Comparison of ENCODE assay signal across 1 cellular context in genomic region chr19:10403137-10404021, GRCh38.
A peak's percentile ranks its signal among the peaks of the same experiment; 100 is the strongest.
TF ChIP-seq lines count a peak whose summit lies in the region.

CDC37 (minus strand) TSS chr19:10403542; CDS start chr19:10403479, 63 bp downstream.

TF ChIP-seq in HepG2, 621 proteins besides CTCF, POLR2A, EP300 and RAD21 (continued from another document and continues in another):
- TF ChIP-seq REST (IDR thresholded peaks at IDR 0.05; ENCODE audit: borderline replicate concordance in 1 of 2, low read depth in 1 of 2, low read length in 2 of 2) = 0 out of 4 replicates have a peak, but pooled peaks of 1 of the 2 experiments have one; percentile 21
- TF ChIP-seq ZNF713 (CRISPR knock-in tag; IDR thresholded peaks at IDR 0.05) = no peak; the same call in 1 of the 2 replicates
- TF ChIP-seq HES4 (CRISPR knock-in tag; IDR thresholded peaks at IDR 0.05; ENCODE audit: borderline replicate concordance) = peak; percentile 67; the same call in 1 of the 2 replicates
- no peak for TF ChIP-seq ZNF251 (CRISPR knock-in tag; IDR thresholded peaks at IDR 0.05)
- TF ChIP-seq ZNF224 (CRISPR knock-in tag; IDR thresholded peaks at IDR 0.05) = no peak
- no peak for TF ChIP-seq ZNF468 (CRISPR knock-in tag; IDR thresholded peaks at IDR 0.05)
- no peak for TF ChIP-seq ZNF407 (CRISPR knock-in tag; IDR thresholded peaks at IDR 0.05; ENCODE audit: not compliant biosample characterization)
- TF ChIP-seq BCLAF1 (IDR thresholded peaks at IDR 0.05) = no peak
- TF ChIP-seq, protein P1, sequence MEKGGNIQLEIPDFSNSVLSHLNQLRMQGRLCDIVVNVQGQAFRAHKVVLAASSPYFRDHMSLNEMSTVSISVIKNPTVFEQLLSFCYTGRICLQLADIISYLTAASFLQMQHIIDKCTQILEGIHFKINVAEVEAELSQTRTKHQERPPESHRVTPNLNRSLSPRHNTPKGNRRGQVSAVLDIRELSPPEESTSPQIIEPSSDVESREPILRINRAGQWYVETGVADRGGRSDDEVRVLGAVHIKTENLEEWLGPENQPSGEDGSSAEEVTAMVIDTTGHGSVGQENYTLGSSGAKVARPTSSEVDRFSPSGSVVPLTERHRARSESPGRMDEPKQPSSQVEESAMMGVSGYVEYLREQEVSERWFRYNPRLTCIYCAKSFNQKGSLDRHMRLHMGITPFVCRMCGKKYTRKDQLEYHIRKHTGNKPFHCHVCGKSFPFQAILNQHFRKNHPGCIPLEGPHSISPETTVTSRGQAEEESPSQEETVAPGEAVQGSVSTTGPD (CRISPR knock-in tag; IDR thresholded peaks at IDR 0.05) = no peak
- TF ChIP-seq ZNF605 (CRISPR knock-in tag; IDR thresholded peaks at IDR 0.05) = no peak
- TF ChIP-seq ZSCAN25 (CRISPR knock-in tag; IDR thresholded peaks at IDR 0.05) = 0 out of 2 replicates have a peak, but pooled peaks have one; percentile 30
- TF ChIP-seq ZNF501 (CRISPR knock-in tag; IDR thresholded peaks at IDR 0.05) = peak; percentile 46; the same call in 1 of the 2 replicates
- TF ChIP-seq NFE2L1 (CRISPR knock-in tag; IDR thresholded peaks at IDR 0.05; ENCODE audit: borderline replicate concordance) = no peak
- no peak for TF ChIP-seq TBX3 (IDR thresholded peaks at IDR 0.05; ENCODE audit: borderline replicate concordance)
- TF ChIP-seq ZNF781 (CRISPR knock-in tag; IDR thresholded peaks at IDR 0.05; ENCODE audit: borderline replicate concordance, not compliant biosample characterization) = no peak
- TF ChIP-seq TEAD2 (CRISPR knock-in tag; IDR thresholded peaks at IDR 0.05) = no peak
- no peak for TF ChIP-seq ZNF333 (CRISPR knock-in tag; IDR thresholded peaks at IDR 0.05; ENCODE audit: borderline replicate concordance)
- TF ChIP-seq ZMYM3 (CRISPR knock-in tag; IDR thresholded peaks at IDR 0.05) = no peak
- no peak for TF ChIP-seq ZNF792 (CRISPR knock-in tag; IDR thresholded peaks at IDR 0.05)
- no peak for TF ChIP-seq ZBTB49 (CRISPR knock-in tag; IDR thresholded peaks at IDR 0.05; ENCODE audit: borderline replicate concordance)
- no peak for TF ChIP-seq ZBTB8A (CRISPR knock-in tag; IDR thresholded peaks at IDR 0.05; ENCODE audit: borderline replicate concordance, low read depth)
- TF ChIP-seq TCF12 (IDR thresholded peaks at IDR 0.05) = no peak
- 0 out of 2 replicates have a peak, but pooled peaks have one; percentile 57 for TF ChIP-seq TCF12 (CRISPR knock-in tag; IDR thresholded peaks at IDR 0.05)
- peak; percentile 14; the same call in 1 of the 2 replicates for TF ChIP-seq CBX5 (CRISPR knock-in tag; IDR thresholded peaks at IDR 0.05; ENCODE audit: borderline replicate concordance)
- TF ChIP-seq SALL2 (CRISPR knock-in tag; IDR thresholded peaks at IDR 0.05) = peak; percentile 75
- no peak for TF ChIP-seq ISX (CRISPR knock-in tag; conservative IDR thresholded peaks at IDR 0.05)
- TF ChIP-seq RBFOX2 (IDR thresholded peaks at IDR 0.05; ENCODE audit: low read depth, low read length) = peak; percentile 92
- TF ChIP-seq ZNF720 (CRISPR knock-in tag; IDR thresholded peaks at IDR 0.05) = no peak
- TF ChIP-seq PHB2 (IDR thresholded peaks at IDR 0.05; ENCODE audit: partially characterized antibody) = no peak
- no peak for TF ChIP-seq ZNF512B (CRISPR knock-in tag; IDR thresholded peaks at IDR 0.05; ENCODE audit: borderline replicate concordance)
- TF ChIP-seq ZNF567 (CRISPR knock-in tag; IDR thresholded peaks at IDR 0.05; ENCODE audit: borderline replicate concordance) = no peak
- peak; percentile 81; the same call in 1 of the 2 replicates for TF ChIP-seq ZNF766 (CRISPR knock-in tag; IDR thresholded peaks at IDR 0.05; ENCODE audit: borderline replicate concordance)
- no peak for TF ChIP-seq SIX4 (CRISPR knock-in tag; IDR thresholded peaks at IDR 0.05)
- peak; percentile 96 for TF ChIP-seq HNRNPLL (IDR thresholded peaks at IDR 0.05; ENCODE audit: low read depth, low read length, poor library complexity, severe bottlenecking)
- TF ChIP-seq IKZF4 (CRISPR knock-in tag; IDR thresholded peaks at IDR 0.05; ENCODE audit: borderline replicate concordance, low read depth, not compliant biosample characterization) = no peak
- TF ChIP-seq RBM22 (optimal IDR thresholded peaks at IDR 0.05; ENCODE audit: low read length) = no peak
